ENCODE assay signal across 9 cellular contexts in genomic region chr2:230202430-230203109, GRCh38. TPM values are rescaled to one million over a fixed set of nuclear protein-coding genes. Genes with fewer than 3 reads are reported as not detected.
DNase-seq lines count a peak whose midpoint lies in the region; ATAC-seq lines count a peak whose summit lies in the region.
"Had no signal": no experiment of that assay in that cellular context is flagged by ENCODE, and none has a peak within 500 bp of the region (broad histone marks: within the 10 kb centered on the region; RNA-seq: fewer than 3 reads in every experiment).

No MANE protein-coding gene starts in this region.

- no peak overlapping the region for H2BK12ac ChIP-seq in neuronal stem cell (ENCODE audit: low read length)

- H2BK15ac ChIP-seq in neuronal stem cell (ENCODE audit: low read length) = no peak overlapping the region

- peak overlapping the region; percentile 85 for H3K27ac Mint-ChIP-seq in activated T-cell treated with anti-CD3 and anti-CD28 coated beads, Interleukin-2, amount 50 U/mL, for 24 hours

- no peak overlapping the region for H3K4ac ChIP-seq in neuronal stem cell (ENCODE audit: low read length)

- H3K4me2 ChIP-seq in neuronal stem cell (ENCODE audit: insufficient read depth, low read length, poor library complexity, severe bottlenecking) = no peak overlapping the region

- WGBS in neuronal stem cell (ENCODE audit: extremely low coverage in 2 of 2, insufficient read length in 2 of 2, insufficient replicate concordance in 1 of 2), 2 donors = no CpG with 5 or more reads among the region's 10 CpGs

- no peak overlapping the region for H2AFZ ChIP-seq in neuronal stem cell (ENCODE audit: low read length)

- H3K27ac ChIP-seq in neuronal stem cell (replicated peaks; ENCODE audit: low read length) = no peak overlapping the region

- H3K9ac ChIP-seq in neuronal stem cell (ENCODE audit: low read depth, low read length, poor library complexity) = no peak overlapping the region

- H2BK120ac ChIP-seq in neuronal stem cell (ENCODE audit: low read depth, low read length) = no peak overlapping the region

- H3K9me3 ChIP-seq in neuronal stem cell (replicated peaks in 1 of 2; ENCODE audit: control insufficient read depth in 2 of 2, insufficient read depth in 1 of 2, low read depth in 1 of 2, low read length in 2 of 2) = peaks cover 0 to 3% of the 10 kb centered on the region in 2 donors

- H2AK5ac ChIP-seq in neuronal stem cell (ENCODE audit: low read depth, low read length) = peak overlapping the region; percentile 23

- peaks cover 33% of the 10 kb centered on the region for H3K4me1 Mint-ChIP-seq in activated T-cell treated with anti-CD3 and anti-CD28 coated beads, Interleukin-2, amount 50 U/mL, for 24 hours (ENCODE audit: low read depth)

- no peaks in the 10 kb centered on the region for H3K4me1 ChIP-seq in neuronal stem cell (ENCODE audit: control insufficient read depth in 2 of 2, insufficient read depth in 1 of 2, low read depth in 1 of 2, low read length in 2 of 2)

- H3K36me3 ChIP-seq in neuronal stem cell (replicated peaks in 1 of 2; ENCODE audit: control insufficient read depth in 2 of 2, insufficient read depth in 2 of 2, low read length in 2 of 2) = no peaks in the 10 kb centered on the region

- no peaks in the 10 kb centered on the region for H3K9me3 Mint-ChIP-seq in activated T-cell treated with anti-CD3 and anti-CD28 coated beads, Interleukin-2, amount 50 U/mL, for 24 hours

- no peak overlapping the region for H4K8ac ChIP-seq in neuronal stem cell (ENCODE audit: low read depth, low read length)

- peaks cover 84% of the 10 kb centered on the region for H3K36me3 Mint-ChIP-seq in activated T-cell treated with anti-CD3 and anti-CD28 coated beads, Interleukin-2, amount 50 U/mL, for 24 hours (ENCODE audit: low read depth)

- no peak overlapping the region for H3K14ac ChIP-seq in neuronal stem cell (ENCODE audit: low read length)

- no peak for DNase-seq in activated T-cell treated with anti-CD3 and anti-CD28 coated beads, Interleukin-2, amount 50 U/mL, for 24 hours
- DNase-seq in activated T-cell treated with anti-CD3 and anti-CD28 coated beads, Interleukin-2, amount 50 U/mL, for 1 hour = no peak
- DNase-seq in NOMO-1 (lab: John Stamatoyannopoulos, UW; ENCODE audit: unreplicated experiment in 2 of 2) (peak; percentile 33 to 37), neuronal stem cell (ENCODE audit: low spot score) (no peak), glomerular visceral epithelial cell (ENCODE audit: extremely low spot score) (no peak), activated gamma-delta T cell treated with Interleukin-2 at 50 U/mL for 16 hours (no peak), midbrain (lab: John Stamatoyannopoulos, UW) (no peak)
- DNase-seq: amygdala had no signal

- ATAC-seq in HG02588 (IDR thresholded peaks at IDR 0.05; ENCODE audit: unreplicated experiment) = peak; percentile 45

- H3K18ac ChIP-seq in neuronal stem cell (ENCODE audit: low read length) = no peak overlapping the region

- H4K91ac ChIP-seq in neuronal stem cell (ENCODE audit: low read depth, low read length, poor library complexity) = no peak overlapping the region

- no peak overlapping the region for H2BK5ac ChIP-seq in neuronal stem cell (ENCODE audit: low read length)

- no peaks in the 10 kb centered on the region for H3K27me3 Mint-ChIP-seq in activated T-cell treated with anti-CD3 and anti-CD28 coated beads, Interleukin-2, amount 50 U/mL, for 24 hours

- no peaks in the 10 kb centered on the region for H3K79me1 ChIP-seq in neuronal stem cell (ENCODE audit: low read depth, low read length)

- H3K27me3 ChIP-seq in neuronal stem cell (ENCODE audit: control insufficient read depth in 3 of 3, insufficient read depth in 3 of 3, low read depth in 1 of 3, low read length in 3 of 3) = no peaks in the 10 kb centered on the region

- no peak overlapping the region for H3K4me3 Mint-ChIP-seq in activated T-cell treated with anti-CD3 and anti-CD28 coated beads, Interleukin-2, amount 50 U/mL, for 24 hours

- H3K4me3 ChIP-seq in neuronal stem cell (ENCODE audit: low read length in 2 of 2) = no peak overlapping the region

- H3K23ac ChIP-seq in neuronal stem cell (ENCODE audit: low read depth, low read length, poor library complexity) = no peak overlapping the region

RNA-seq across cellular contexts. Expression of gene SP110, which starts 17.2 kb away (rescaled TPM):
- polyA plus RNA-seq in neuronal stem cell (2013, experiment 1 of 2) = 1.7 TPM
- polyA plus RNA-seq in neuronal stem cell (2013, experiment 2 of 2) = 1.5 TPM

RNA-seq across cellular contexts. Expression of gene SP140, which starts 23.0 kb away (rescaled TPM):
- 0.06 TPM for polyA plus RNA-seq in neuronal stem cell (2013, experiment 1 of 2)
- 0.04 TPM for polyA plus RNA-seq in neuronal stem cell (2013, experiment 2 of 2)

Comparison
In these comparisons a context has a peak if more than half of its experiments do, and no peak if none do; other contexts are left out.
1. DNase-seq: peak in NOMO-1 (2 of 2); none in activated T-cell treated with anti-CD3 and anti-CD28 coated beads, Interleukin-2, amount 50 U/mL, for 24 hours (single experiment), activated T-cell treated with anti-CD3 and anti-CD28 coated beads, Interleukin-2, amount 50 U/mL, for 1 hour (single experiment), neuronal stem cell (single experiment), glomerular visceral epithelial cell (single experiment), activated gamma-delta T cell treated with Interleukin-2 at 50 U/mL for 16 hours (single experiment) and midbrain (single experiment).